ENCODE assay signal across 9 cellular contexts in the genomic region with DNA sequence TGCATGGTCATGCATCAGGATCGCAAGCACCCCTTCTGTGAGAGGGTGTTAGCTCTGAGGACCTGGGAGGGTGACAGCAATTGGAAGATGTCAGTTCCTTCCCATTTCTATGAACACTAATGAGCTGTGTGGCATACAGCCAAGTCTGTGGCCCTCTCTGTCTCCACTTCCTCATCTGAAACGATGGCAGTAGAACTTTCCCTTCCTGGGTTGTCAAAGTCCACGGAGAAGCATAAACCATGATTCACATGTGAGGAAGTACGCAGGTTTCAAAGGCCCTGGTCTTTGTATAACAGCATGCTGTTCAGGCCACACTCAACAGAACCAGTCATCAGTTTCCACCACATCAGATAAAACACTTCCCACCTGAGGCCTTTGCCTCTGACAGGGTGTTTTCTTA.
A peak's percentile ranks its signal among the peaks of the same experiment; 100 is the strongest.
DNase-seq lines count a peak whose midpoint lies in the region; ATAC-seq and TF ChIP-seq lines count a peak whose summit lies in the region.
"Had no signal": no experiment of that assay in that cellular context is flagged by ENCODE, and none has a peak within 500 bp of the region (broad histone marks: within the 10 kb centered on the region; RNA-seq: fewer than 3 reads in every experiment).

No MANE protein-coding gene starts in this region.

- TF ChIP-seq CTCF in GM06990 (IDR thresholded peaks at IDR 0.05; ENCODE audit: insufficient read depth, low read length, poor library complexity, severe bottlenecking) (no peak), lower leg skin (IDR thresholded peaks at IDR 0.05) (no peak)

- intact Hi-C loops in lower leg skin (cut with DNase I; ENCODE audit: low total_unique reads), result no loop called here

- H3K27me3 ChIP-seq in GM06990 (replicated peaks; ENCODE audit: control insufficient read depth, insufficient read depth, low read length), result no peaks in the 10 kb centered on the region; the same call in 1 of the 2 replicates

- TF ChIP-seq POLR2A in lower leg skin (IDR thresholded peaks at IDR 0.05), result no peak

- DNase-seq in GM06990 (ENCODE audit: extremely low read depth, insufficient read length), result peak; percentile 47
- peak; percentile 69 for DNase-seq in OCI-M1 (lab: John Stamatoyannopoulos, UW)
- peak; percentile 72 to 86 for DNase-seq in lower leg skin (ENCODE audit: low spot score in 2 of 2)
- DNase-seq in NCI-H526 (lab: John Stamatoyannopoulos, UW), result no peak
- DNase-seq in NCI-H1930 (lab: John Stamatoyannopoulos, UW), result no peak
- DNase-seq: nephron progenitor cell had no signal

- H3K36me3 ChIP-seq in GM06990 (ENCODE audit: control insufficient read depth, insufficient read depth, low read length), result no peaks in the 10 kb centered on the region

- H3K4me3 ChIP-seq in GM06990 (replicated peaks; ENCODE audit: low read depth, low read length), result no peak overlapping the region
- no peak overlapping the region for H3K4me3 ChIP-seq in lower leg skin (ENCODE audit: low read depth, poor library complexity, severe bottlenecking)

- WGBS in lower leg skin, 2 donors, result 70 to 73% methylated on average over 4 of the region's 4 CpGs

- ATAC-seq in GM21825 (IDR thresholded peaks at IDR 0.05; ENCODE audit: unreplicated experiment), result peak; percentile 80
- no peak for ATAC-seq in GM21526 (IDR thresholded peaks at IDR 0.05; ENCODE audit: low FRiP score, unreplicated experiment)
- ATAC-seq in HG03457 (IDR thresholded peaks at IDR 0.05; ENCODE audit: unreplicated experiment), result no peak

Comparison
In these comparisons a context has a peak if more than half of its experiments do, and no peak if none do; other contexts are left out.
1. DNase-seq: peak in GM06990 (single experiment), OCI-M1 (single experiment) and lower leg skin (2 of 2); none in NCI-H526 (0 of 2) and NCI-H1930 (0 of 2).